8 cellular contexts compared by ENCODE assay signal in the genomic region with DNA sequence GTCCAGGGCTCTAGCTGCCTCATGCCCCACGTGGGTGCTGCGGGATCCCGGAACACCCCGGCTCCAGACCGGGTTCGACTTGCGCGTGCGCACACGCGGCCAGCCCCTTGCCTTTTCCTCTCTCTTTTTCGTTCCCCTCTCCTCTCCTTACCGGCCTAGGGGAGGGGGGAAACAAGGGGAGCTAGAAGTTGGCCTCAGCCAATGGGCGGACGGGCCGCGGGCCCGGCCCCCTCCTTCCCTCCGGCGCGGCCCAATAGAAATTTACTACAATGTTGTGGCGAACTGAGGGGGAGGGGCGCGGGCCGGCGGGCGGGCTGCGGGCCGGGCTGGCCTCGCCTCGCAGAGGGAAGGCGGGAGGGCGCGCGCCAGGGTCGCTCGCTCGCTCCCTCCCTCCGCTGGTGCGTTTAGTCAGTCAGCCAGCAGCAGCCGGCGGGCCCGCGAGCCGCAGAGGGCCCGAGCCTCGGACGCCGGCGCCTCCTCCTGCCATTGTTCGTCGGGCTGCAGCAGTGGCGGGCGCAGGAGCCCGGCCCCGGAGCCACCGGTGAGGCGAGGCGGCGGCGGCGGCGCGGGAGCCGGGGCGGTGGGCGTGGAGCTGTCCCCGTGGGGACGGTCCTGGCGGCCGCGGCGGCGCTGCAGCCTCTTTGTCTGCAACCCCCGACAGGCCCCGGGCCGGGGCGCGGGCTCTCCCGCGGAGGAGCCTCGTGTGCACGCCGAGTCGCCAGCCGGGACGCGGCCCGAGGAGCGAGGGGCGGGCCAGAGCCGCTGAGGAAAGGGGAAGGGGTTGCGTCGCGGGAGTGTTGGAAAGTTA. TPM values are rescaled to one million over a fixed set of nuclear protein-coding genes. Genes with fewer than 3 reads are reported as not detected.
DNase-seq lines count a peak whose midpoint lies in the region; ATAC-seq and TF ChIP-seq lines count a peak whose summit lies in the region.

TSS of gene EPB41 (plus strand) at position 342 of the 808 bp plus-strand sequence. CDS start 72,869 bp downstream, outside the sequence.

- H3K27ac ChIP-seq in HUES6 (ENCODE audit: low read depth, low read length): peak within 1 kb of the TSS; percentile 25; the same call in 1 of the 2 replicates

- H3K4me3 ChIP-seq in HUES6 (ENCODE audit: low read depth, low read length) (peak within 1 kb of the TSS; percentile 76), NT2/D1 (ENCODE audit: insufficient read length, low read depth) (peak within 1 kb of the TSS; percentile 85)

- in situ Hi-C loops in endometrial microvascular endothelial cells (cut with HindIII; ENCODE audit: inconsistent ontology term, low pct_unique_long_range_greater_than_20kb, low sequenced_read_pairs): no loop called here

- H3K9ac ChIP-seq in HUES6 (ENCODE audit: low read length) (peak within 1 kb of the TSS; percentile 77), NT2/D1 (ENCODE audit: insufficient read length, low read depth) (peak within 1 kb of the TSS; percentile 90)

- no peaks in the 10 kb centered on the region for H3K36me3 ChIP-seq in HUES6 (ENCODE audit: control insufficient read depth, insufficient read depth, low read length)
- H3K36me3 ChIP-seq in NT2/D1 (ENCODE audit: insufficient read depth, insufficient read length, low read length): no peaks in the 10 kb centered on the region

- H3K9me3 ChIP-seq in HUES6 (ENCODE audit: control insufficient read depth, insufficient read depth, low read depth, low read length): no peaks in the 10 kb centered on the region
- no peaks in the 10 kb centered on the region for H3K9me3 ChIP-seq in NT2/D1 (ENCODE audit: insufficient read depth, low read length)

- H3K4me1 Mint-ChIP-seq in mesothelial cell of epicardium: peaks cover 24% of the 10 kb centered on the region

- H3K27ac Mint-ChIP-seq in mesothelial cell of epicardium: peak within 1 kb of the TSS; percentile 97

- H3K4me3 Mint-ChIP-seq in mesothelial cell of epicardium: peak within 1 kb of the TSS; percentile 98

- no peaks in the 10 kb centered on the region for H3K9me3 Mint-ChIP-seq in mesothelial cell of epicardium

- DNase-seq in CMK (ENCODE audit: low read depth): peak; percentile 98
- peak; percentile 99 for DNase-seq in NT2/D1 (ENCODE audit: low read depth, low spot score)
- peak; percentile 80 for DNase-seq in activated CD8-positive, alpha-beta memory T cell treated with anti-CD3 and anti-CD28 coated beads, Interleukin-2, amount 50 U/mL, for 1 hour (ENCODE audit: extremely low read depth)
- DNase-seq in mesothelial cell of epicardium (ENCODE audit: low spot score in 2 of 2, unreplicated experiment in 2 of 2): peak; percentile 92 to 98
- peak; percentile 75 for DNase-seq in stimulated activated CD8-positive, alpha-beta memory T cell treated with anti-CD3 and anti-CD28 coated beads, Interleukin-15, amount 100 ng/mL, for 24 hours (ENCODE audit: low read depth)

- no peak for TF ChIP-seq CTCF in mesothelial cell of epicardium (IDR thresholded peaks at IDR 0.05; ENCODE audit: unreplicated experiment)

- peak; percentile 87 for ATAC-seq in GM21390 (IDR thresholded peaks at IDR 0.05; ENCODE audit: unreplicated experiment)

- no peaks in the 10 kb centered on the region for H3K27me3 ChIP-seq in HUES6 (ENCODE audit: control insufficient read depth, insufficient read depth, low read length)
- H3K27me3 ChIP-seq in NT2/D1 (ENCODE audit: insufficient read depth, insufficient read length): no peaks in the 10 kb centered on the region

- peaks cover 19% of the 10 kb centered on the region; the same call in 1 of the 2 replicates for H3K4me1 ChIP-seq in HUES6 (ENCODE audit: control insufficient read depth, insufficient read depth, low read length)
- H3K4me1 ChIP-seq in NT2/D1 (ENCODE audit: insufficient read depth, insufficient read length): peaks cover 11% of the 10 kb centered on the region

- H3K36me3 Mint-ChIP-seq in mesothelial cell of epicardium: no peaks in the 10 kb centered on the region

- no peaks in the 10 kb centered on the region for H3K27me3 Mint-ChIP-seq in mesothelial cell of epicardium (ENCODE audit: low read depth)

RNA-seq across cellular contexts. Expression of gene EPB41, which starts in this region (rescaled TPM):
- total RNA-seq in endometrial microvascular endothelial cells (ENCODE audit: inconsistent ontology term): 17.2 TPM
- total RNA-seq in mesothelial cell of epicardium: 61.5 to 63.7 TPM (median 62.5 TPM) in 3 replicates

Comparison
In these comparisons a context has a peak if more than half of its experiments do, and no peak if none do; other contexts are left out.
1. Peak in every context shown above with its lines: DNase-seq, ATAC-seq, H3K4me3 ChIP-seq and H3K27ac ChIP-seq.